25 cellular contexts compared by ENCODE assay signal in the genomic region with DNA sequence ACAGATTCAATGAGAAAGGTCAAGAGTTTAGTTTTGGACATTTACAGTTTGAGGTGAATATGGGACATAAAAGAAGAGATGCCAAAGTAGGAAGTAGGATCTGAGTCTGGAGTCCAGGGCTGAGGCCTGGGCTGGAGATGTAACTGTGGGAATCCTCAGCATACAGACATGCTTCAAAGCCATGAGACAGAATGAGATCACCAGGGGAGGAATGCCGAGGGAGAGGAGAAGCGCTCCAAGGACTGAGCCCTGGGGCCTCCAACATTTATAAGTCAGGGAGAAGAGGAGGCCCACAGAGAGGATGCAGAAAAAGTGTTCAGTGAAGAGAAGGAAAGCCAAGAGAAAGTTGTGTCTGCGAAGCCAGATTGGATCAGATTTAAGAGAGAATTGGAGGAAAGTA.
A peak's percentile ranks its signal among the peaks of the same experiment; 100 is the strongest.
DNase-seq lines count a peak whose midpoint lies in the region; ATAC-seq lines count a peak whose summit lies in the region.
"Had no signal": no experiment of that assay in that cellular context is flagged by ENCODE, and none has a peak within 500 bp of the region (broad histone marks: within the 10 kb centered on the region; RNA-seq: fewer than 3 reads in every experiment).

No MANE protein-coding gene starts in this region.

- ATAC-seq in GM21360 (IDR thresholded peaks at IDR 0.05; ENCODE audit: unreplicated experiment): no peak
- no peak for ATAC-seq in HG02970 (IDR thresholded peaks at IDR 0.05; ENCODE audit: low FRiP score, unreplicated experiment)
- ATAC-seq: effector memory CD8-positive, alpha-beta T cell; lower lobe of right lung; SK-N-SH treated with all-trans-retinoic acid at 6 μM for 48 hours; upper lobe of right lung had no signal

- peak; percentile 46 for DNase-seq in ELF-1 (ENCODE audit: low read depth, low spot score)
- peak; percentile 24 for DNase-seq in NCI-H226
- DNase-seq in fibroblast of peridontal ligament (ENCODE audit: extremely low read depth): peak; percentile 14
- peak; percentile 62 for DNase-seq in skeletal muscle cell (ENCODE audit: low read depth)
- DNase-seq in DMS153 treated with DMSO at 0.1 percent for 48 hours (lab: John Stamatoyannopoulos, UW; ENCODE audit: unreplicated experiment): no peak
- DNase-seq in DMS 273 (lab: John Stamatoyannopoulos, UW; ENCODE audit: unreplicated experiment): no peak
- DNase-seq: activated CD4-positive, alpha-beta memory T cell treated with anti-CD3 and anti-CD28 coated beads, Interleukin-2, amount 10 ng/mL, durations not matched to agents 7 days and 5 days; activated CD4-positive, CD25-positive, alpha-beta regulatory T cell; activated naive CD4-positive, alpha-beta T cell treated with Interleukin-2 at 50 U/mL for 16 hours; activated T-cell treated with anti-CD3 and anti-CD28 coated beads for 4 hours; Caco-2; effector memory CD8-positive, alpha-beta T cell; H9; head of caudate nucleus; lower lobe of right lung; NCI-H1436 treated with DMSO at 0.1 percent for 48 hours; NCI-H2171 treated with DMSO at 0.1 percent for 48 hours; retina; stimulated activated CD4-positive, alpha-beta T cell treated with anti-CD3 and anti-CD28 coated beads, Interleukin-12 subunit alpha, Interleukin-12 subunit beta, amount 100 ng/mL, for 4 hours; T-helper 9 cell; upper lobe of right lung had no signal

- no peak overlapping the region for H3K4me3 ChIP-seq in skeletal muscle cell (ENCODE audit: low read depth, low read length)
- H3K4me3 ChIP-seq: esophagus muscularis mucosa, lower lobe of right lung, upper lobe of right lung had no signal

Comparison
In these comparisons a context has a peak if more than half of its experiments do, and no peak if none do; other contexts are left out.
1. DNase-seq: peak in ELF-1 (single experiment), NCI-H226 (single experiment), fibroblast of peridontal ligament (single experiment) and skeletal muscle cell (single experiment); none in DMS153 treated with DMSO at 0.1 percent for 48 hours (single experiment) and DMS 273 (single experiment).